Comparison of ENCODE assay signal across 11 cellular contexts in the genomic region with DNA sequence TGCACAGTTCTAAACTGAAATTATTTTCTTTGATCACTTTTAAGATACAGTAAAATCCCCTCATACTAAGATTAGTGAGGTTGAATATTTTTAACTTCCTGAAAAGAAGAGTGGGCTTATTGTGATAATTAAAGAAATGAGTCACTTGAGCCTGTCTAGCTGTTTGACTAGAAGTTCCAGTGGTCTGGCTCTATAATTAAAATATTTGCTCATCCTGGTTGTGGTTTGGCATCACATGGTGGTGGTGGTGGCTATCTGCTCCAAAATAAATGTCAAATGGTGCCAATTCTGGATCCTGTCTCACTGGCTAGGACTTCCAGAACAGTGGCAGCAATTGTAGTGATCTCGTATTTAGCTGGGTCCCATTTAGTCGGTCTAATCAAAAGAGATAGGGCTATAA. TPM values are rescaled to one million over a fixed set of nuclear protein-coding genes. Genes with fewer than 3 reads are reported as not detected.
DNase-seq lines count a peak whose midpoint lies in the region; ATAC-seq lines count a peak whose summit lies in the region.
"Had no signal": no experiment of that assay in that cellular context is flagged by ENCODE, and none has a peak within 500 bp of the region (broad histone marks: within the 10 kb centered on the region; RNA-seq: fewer than 3 reads in every experiment).

No MANE protein-coding gene starts in this region.

- no peaks in the 10 kb centered on the region for H3K36me3 Mint-ChIP-seq in memory B cell
- H3K36me3 Mint-ChIP-seq: naive B cell had no signal

- H3K4me1 Mint-ChIP-seq in memory B cell: no peaks in the 10 kb centered on the region
- H3K4me1 Mint-ChIP-seq in stimulated activated naive CD8-positive, alpha-beta T cell treated with anti-CD3 and anti-CD28 coated beads, Interleukin-15, amount 100 ng/mL, for 72 hours: no peaks in the 10 kb centered on the region
- H3K4me1 Mint-ChIP-seq: naive B cell had no signal

- no peak overlapping the region for H3K27ac Mint-ChIP-seq in memory B cell
- H3K27ac Mint-ChIP-seq in stimulated activated naive CD8-positive, alpha-beta T cell treated with anti-CD3 and anti-CD28 coated beads, Interleukin-15, amount 100 ng/mL, for 72 hours: no peak overlapping the region

- peak; percentile 75 for ATAC-seq in GM18502 (IDR thresholded peaks at IDR 0.05; ENCODE audit: poor library complexity, unreplicated experiment)
- peak; percentile 70 for ATAC-seq in HG02798 (IDR thresholded peaks at IDR 0.05; ENCODE audit: poor library complexity, unreplicated experiment)
- ATAC-seq in memory B cell (ENCODE audit: low read depth): peak; percentile 38
- no peak for ATAC-seq in HG03280 (IDR thresholded peaks at IDR 0.05; ENCODE audit: unreplicated experiment)
- no peak for ATAC-seq in stimulated activated naive CD8-positive, alpha-beta T cell treated with anti-CD3 and anti-CD28 coated beads, Interleukin-15, amount 100 ng/mL, for 72 hours

- H3K9me3 Mint-ChIP-seq in memory B cell: no peaks in the 10 kb centered on the region
- H3K9me3 Mint-ChIP-seq in stimulated activated naive CD8-positive, alpha-beta T cell treated with anti-CD3 and anti-CD28 coated beads, Interleukin-15, amount 100 ng/mL, for 72 hours: no peaks in the 10 kb centered on the region
- H3K9me3 Mint-ChIP-seq: naive B cell had no signal

- no peaks in the 10 kb centered on the region for H3K27me3 Mint-ChIP-seq in memory B cell
- H3K27me3 Mint-ChIP-seq in stimulated activated naive CD8-positive, alpha-beta T cell treated with anti-CD3 and anti-CD28 coated beads, Interleukin-15, amount 100 ng/mL, for 72 hours: no peaks in the 10 kb centered on the region
- H3K27me3 Mint-ChIP-seq: naive B cell had no signal

- DNase-seq in NCI-H2196 treated with DMSO at 0.1 percent for 48 hours (lab: John Stamatoyannopoulos, UW; ENCODE audit: unreplicated experiment) (peak; percentile 49), memory B cell (ENCODE audit: low spot score in 2 of 2) (no peak), mucosa of gallbladder (ENCODE audit: low spot score) (no peak)
- DNase-seq in stimulated activated CD4-positive, alpha-beta T cell treated with anti-CD3 and anti-CD28 coated beads, Interleukin-12 subunit alpha, Interleukin-12 subunit beta, amount 100 ng/mL, for 4 hours: no peak
- DNase-seq in stimulated activated naive CD8-positive, alpha-beta T cell treated with anti-CD3 and anti-CD28 coated beads, Interleukin-15, amount 100 ng/mL, for 72 hours: no peak
- DNase-seq: GDM1, naive B cell, NCI-H187 had no signal

- no peak overlapping the region for H3K4me3 Mint-ChIP-seq in memory B cell
- no peak overlapping the region for H3K4me3 Mint-ChIP-seq in stimulated activated naive CD8-positive, alpha-beta T cell treated with anti-CD3 and anti-CD28 coated beads, Interleukin-15, amount 100 ng/mL, for 72 hours
- H3K4me3 Mint-ChIP-seq: naive B cell had no signal

RNA-seq across cellular contexts. Expression of gene TEX9, which starts 8.6 kb away (rescaled TPM):
- total RNA-seq in mucosa of gallbladder: 12.8 TPM

Comparison
In these comparisons a context has a peak if more than half of its experiments do, and no peak if none do; other contexts are left out.
1. ATAC-seq: peak in GM18502 (single experiment), HG02798 (single experiment) and memory B cell (single experiment); none in HG03280 (single experiment) and stimulated activated naive CD8-positive, alpha-beta T cell treated with anti-CD3 and anti-CD28 coated beads, Interleukin-15, amount 100 ng/mL, for 72 hours (single experiment).